21 cellular contexts compared by ENCODE assay signal in the genomic region with DNA sequence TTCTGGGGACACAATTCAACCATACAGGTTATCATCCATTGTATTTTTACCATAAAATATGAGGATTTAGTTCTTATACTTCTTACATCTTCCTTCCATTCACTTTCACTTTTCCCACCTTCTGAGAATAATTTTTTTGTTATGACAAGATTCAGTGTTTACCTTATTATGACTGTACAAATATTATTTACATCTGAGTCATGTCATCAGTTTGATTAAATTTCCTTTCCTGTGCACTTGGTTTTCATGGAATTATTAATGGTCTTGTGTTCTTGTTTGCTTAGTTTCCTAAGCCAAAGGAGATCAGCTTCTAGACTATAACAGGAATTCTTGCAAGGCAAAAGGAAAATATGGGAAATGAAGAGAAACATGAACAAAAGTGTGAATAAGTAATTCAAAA.
"Had no signal": no experiment of that assay in that cellular context is flagged by ENCODE, and none has a peak within 500 bp of the region (broad histone marks: within the 10 kb centered on the region; RNA-seq: fewer than 3 reads in every experiment).

No MANE protein-coding gene starts in this region.

- H3K9me2 ChIP-seq: SK-N-SH had no signal

- H3K9me3 ChIP-seq: SK-N-SH had no signal

- H3K4me2 ChIP-seq: KMS-11, SK-N-SH had no signal

- H3K4me3 ChIP-seq: K562 had no signal

- H3K9ac ChIP-seq: KMS-11, SK-N-SH had no signal

- DNase-seq: Kasumi-1, MM.1S, NCI-H1092 treated with DMSO at 0.1 percent for 48 hours, NCI-H1436, NCI-H187, NCI-H2029, NCI-H2081 treated with DMSO at 0.1 percent for 48 hours, NCI-H2171, NCI-H226, NCI-H446, NCI-H510A, NCI-H524 treated with DMSO at 0.1 percent for 48 hours, NCI-H69, NCI-H774, SHP77, SK-N-SH, SW 1271 had no signal

- FAIRE-seq: K562, RCC 7860 had no signal

- H3K27ac ChIP-seq: KMS-11, RWPE1 had no signal

- ATAC-seq: K562 had no signal
